ENCODE assay signal across 2 cellular contexts in genomic region chr19:13967206-13967605, GRCh38. TPM values are rescaled to one million over a fixed set of nuclear protein-coding genes. Genes with fewer than 3 reads are reported as not detected.
"Had no signal": no experiment of that assay in that cellular context is flagged by ENCODE, and none has a peak within 500 bp of the region (broad histone marks: within the 10 kb centered on the region; RNA-seq: fewer than 3 reads in every experiment).

No MANE protein-coding gene starts in this region.

RNA-seq across cellular contexts. Expression of gene PODNL1, which starts 29.0 kb away (rescaled TPM):
- total RNA-seq: dermis microvascular lymphatic vessel endothelial cell, endothelial cell of umbilical vein had no signal
